1 cellular context compared by ENCODE assay signal in the genomic region with DNA sequence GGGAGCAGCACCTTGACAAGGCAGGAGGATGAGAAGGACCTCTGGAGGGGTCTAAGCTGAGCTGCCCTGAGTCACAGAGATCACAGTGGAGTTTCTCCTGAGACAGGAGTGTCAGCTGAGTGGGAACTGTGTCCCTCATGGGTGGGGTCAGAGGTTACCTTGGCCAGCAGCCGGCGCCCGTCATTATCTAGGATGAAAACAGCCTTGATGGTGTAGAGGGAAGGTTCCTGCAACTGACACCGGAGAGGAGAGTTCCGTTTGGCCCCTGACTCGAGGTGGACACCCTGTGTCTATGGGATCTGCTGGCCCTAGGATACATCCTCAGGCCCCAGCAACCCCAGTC.
A peak's percentile ranks its signal among the peaks of the same experiment; 100 is the strongest.
TF ChIP-seq lines count a peak whose summit lies in the region.

No MANE protein-coding gene starts in this region.

TF ChIP-seq in HepG2, 621 proteins besides CTCF, POLR2A, EP300 and RAD21 (continued from another document):
- no peak for TF ChIP-seq ZBTB49 (CRISPR knock-in tag; IDR thresholded peaks at IDR 0.05; ENCODE audit: borderline replicate concordance)
- 0 out of 2 replicates have a peak, but pooled peaks have one; percentile 7 for TF ChIP-seq BRD4 (CRISPR knock-in tag; IDR thresholded peaks at IDR 0.05)
- TF ChIP-seq ZNF143 (CRISPR knock-in tag; IDR thresholded peaks at IDR 0.05): 0 out of 2 replicates have a peak, but pooled peaks have one; percentile 5
